21 cellular contexts compared by ENCODE assay signal in genomic region chr6:10745116-10745515, GRCh38. TPM values are rescaled to one million over a fixed set of nuclear protein-coding genes. Genes with fewer than 3 reads are reported as not detected.
"Had no signal": no experiment of that assay in that cellular context is flagged by ENCODE, and none has a peak within 500 bp of the region (broad histone marks: within the 10 kb centered on the region; RNA-seq: fewer than 3 reads in every experiment).

No MANE protein-coding gene starts in this region.

- H3K9me3 Mint-ChIP-seq: activated CD4-positive, alpha-beta memory T cell treated with anti-CD3 and anti-CD28 coated beads for 36 hours; activated T-cell treated with anti-CD3 and anti-CD28 coated beads, Interleukin-2, amount 50 U/mL, for 4 hours; endodermal cell; mesothelial cell of epicardium; natural killer cell treated with Interleukin-12 subunit alpha and Interleukin-12 subunit beta and Interleukin-15 and Interleukin-18, amount 100 ng/mL, for 72 hours had no signal

- H3K36me3 Mint-ChIP-seq: natural killer cell treated with Interleukin-12 subunit alpha and Interleukin-12 subunit beta and Interleukin-15 and Interleukin-18, amount 100 ng/mL, for 72 hours had no signal

- H3K27me3 ChIP-seq: ascending aorta, foreskin keratinocyte, tibial nerve, uterus had no signal

- H3K27me3 Mint-ChIP-seq: activated CD4-positive, alpha-beta memory T cell treated with anti-CD3 and anti-CD28 coated beads for 36 hours; activated CD4-positive, alpha-beta T cell treated with anti-CD3 and anti-CD28 coated beads for 36 hours had no signal

- H3K4me3 Mint-ChIP-seq: activated CD4-positive, alpha-beta memory T cell treated with anti-CD3 and anti-CD28 coated beads for 36 hours; activated CD4-positive, alpha-beta T cell treated with anti-CD3 and anti-CD28 coated beads for 36 hours; activated T-cell treated with anti-CD3 and anti-CD28 coated beads, Interleukin-2, amount 50 U/mL, for 4 hours; endodermal cell; mesothelial cell of epicardium; natural killer cell treated with Interleukin-12 subunit alpha and Interleukin-12 subunit beta and Interleukin-15 and Interleukin-18, amount 100 ng/mL, for 72 hours had no signal

- H3K4me3 ChIP-seq: ascending aorta, lung, tibial nerve, uterus had no signal

- DNase-seq: activated CD4-positive, alpha-beta memory T cell treated with anti-CD3 and anti-CD28 coated beads for 36 hours; activated CD4-positive, alpha-beta T cell treated with anti-CD3 and anti-CD28 coated beads for 36 hours; activated naive CD4-positive, alpha-beta T cell treated with anti-CD3 and anti-CD28 coated beads, Interleukin-2, amount 50 U/mL, for 16 hours; activated T-cell treated with anti-CD3 and anti-CD28 coated beads, Interleukin-2, amount 50 U/mL, for 4 hours; endodermal cell; foreskin keratinocyte; glutamatergic neuron; hypothalamus; islet precursor cell; left colon; posterior cingulate gyrus; retina; stimulated activated CD4-positive, alpha-beta T cell treated with anti-CD3 and anti-CD28 coated beads, Interleukin-2, amount 100 ng/mL, for 24 hours; stimulated activated naive CD4-positive, alpha-beta T cell treated with Interleukin-2 at 50 U/mL for 16 hours; uterus had no signal

- H3K9me3 ChIP-seq: ascending aorta, tibial nerve, uterus had no signal

- H3K36me3 ChIP-seq: uterus had no signal

- ATAC-seq: activated CD4-positive, alpha-beta T cell treated with anti-CD3 and anti-CD28 coated beads for 36 hours; activated T-cell treated with anti-CD3 and anti-CD28 coated beads, Interleukin-2, amount 50 U/mL, for 4 hours; foreskin keratinocyte; left colon; natural killer cell treated with Interleukin-12 subunit alpha and Interleukin-12 subunit beta and Interleukin-15 and Interleukin-18, amount 100 ng/mL, for 72 hours had no signal

- H3K27ac Mint-ChIP-seq: activated CD4-positive, alpha-beta memory T cell treated with anti-CD3 and anti-CD28 coated beads for 36 hours; activated CD4-positive, alpha-beta T cell treated with anti-CD3 and anti-CD28 coated beads for 36 hours; endodermal cell; mesothelial cell of epicardium; natural killer cell treated with Interleukin-12 subunit alpha and Interleukin-12 subunit beta and Interleukin-15 and Interleukin-18, amount 100 ng/mL, for 72 hours had no signal

- H3K27ac ChIP-seq: ascending aorta, epithelial cell of prostate, foreskin keratinocyte, tibial nerve, uterus had no signal

RNA-seq across cellular contexts. Expression of gene C6orf52, which starts 50.7 kb away (rescaled TPM):
- total RNA-seq: ascending aorta, tibial nerve had no signal
